Comparison of ENCODE assay signal across 12 cellular contexts in the genomic region with DNA sequence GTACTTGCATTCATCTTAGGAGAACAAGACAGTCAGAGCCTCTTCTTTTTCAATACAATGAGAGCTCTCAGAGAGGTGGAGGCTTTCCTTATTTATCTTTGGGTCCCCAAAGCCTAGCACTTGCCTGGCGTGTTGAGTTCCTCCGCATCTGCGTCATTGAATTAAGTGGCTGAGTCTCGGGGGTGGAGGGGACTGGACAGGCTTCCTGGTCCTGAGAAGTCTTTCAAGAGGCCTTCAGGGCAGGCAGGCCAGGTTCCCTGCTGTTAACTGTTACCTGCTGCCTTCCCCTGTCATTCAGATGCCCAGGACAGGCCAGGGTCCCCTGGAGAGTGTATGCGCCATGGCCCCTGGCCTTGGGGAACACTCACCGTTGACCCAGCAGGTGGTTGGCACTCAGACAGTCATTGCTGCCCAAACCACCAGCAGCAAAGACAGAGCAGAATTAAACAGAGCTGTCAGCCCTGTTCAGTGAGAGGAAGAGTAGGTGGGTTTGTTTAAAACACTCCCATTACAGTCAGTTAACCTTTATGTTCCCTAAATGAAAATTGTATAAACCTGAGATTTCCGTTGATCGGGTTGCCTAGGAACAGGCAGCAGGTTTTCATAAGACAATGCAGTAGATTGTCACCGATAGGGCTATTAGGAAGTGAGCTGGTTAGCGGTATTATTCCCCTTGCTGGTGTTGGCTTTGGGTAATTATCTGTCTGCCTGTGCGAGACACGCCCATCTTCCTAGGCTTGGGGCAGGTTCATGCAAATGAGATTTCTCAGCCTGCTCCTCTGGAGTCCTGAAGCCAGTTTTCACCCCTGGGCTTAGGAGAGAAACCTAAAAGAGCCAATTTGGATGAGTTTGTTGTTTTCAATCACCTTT.
DNase-seq lines count a peak whose midpoint lies in the region; ATAC-seq, FAIRE-seq and TF ChIP-seq lines count a peak whose summit lies in the region.
"Had no signal": no experiment of that assay in that cellular context is flagged by ENCODE, and none has a peak within 500 bp of the region (broad histone marks: within the 10 kb centered on the region; RNA-seq: fewer than 3 reads in every experiment).

No MANE protein-coding gene starts in this region.

- 0 out of 3 replicates have a peak, but pooled peaks cover 2% of the 10 kb centered on the region for H3K4me1 ChIP-seq in A549
- H3K4me1 ChIP-seq in HEK293 (ENCODE audit: control insufficient read depth, insufficient read depth, low read length) = peaks cover 6% of the 10 kb centered on the region; the same call in 1 of the 2 replicates
- peaks cover 4% of the 10 kb centered on the region for H3K4me1 ChIP-seq in endodermal cell (ENCODE audit: control insufficient read depth, insufficient read depth, low read length)
- no peaks in the 10 kb centered on the region for H3K4me1 ChIP-seq in tibial nerve
- H3K4me1 ChIP-seq: SJSA1, transverse colon had no signal

- H3K9me3 ChIP-seq in A549 (peaks cover 9% of the 10 kb centered on the region), HEK293 (ENCODE audit: control insufficient read depth, insufficient read depth, low read depth, low read length) (no peaks in the 10 kb centered on the region), endodermal cell (ENCODE audit: control insufficient read depth, low read length) (peaks cover 13% of the 10 kb centered on the region), tibial nerve (peaks cover 0 to 4% (median 2%) of the 10 kb centered on the region in 4 donors)
- H3K9me3 ChIP-seq: adrenal gland, SJSA1, transverse colon had no signal

- peak overlapping the region; percentile 19 for H3K4me3 Mint-ChIP-seq in endodermal cell

- H3K27ac ChIP-seq in A549 = no peak overlapping the region
- no peak overlapping the region for H3K27ac ChIP-seq in HEK293 (ENCODE audit: extremely low read depth, low read depth, low read length)
- H3K27ac ChIP-seq in endodermal cell (ENCODE audit: low read depth, low read length) = no peak overlapping the region
- H3K27ac ChIP-seq in tibial nerve = no peak overlapping the region
- H3K27ac ChIP-seq: adrenal gland, heart left ventricle, SJSA1, transverse colon had no signal

- H3K36me3 ChIP-seq in HEK293 (ENCODE audit: control insufficient read depth in 2 of 2, insufficient read depth in 1 of 2, low read length in 2 of 2) = peaks cover 6 to 12% of the 10 kb centered on the region in 2 experiments; a peak in 2 of 3 replicates
- H3K36me3 ChIP-seq in endodermal cell (ENCODE audit: control insufficient read depth, insufficient read depth, low read length) = peaks cover 20% of the 10 kb centered on the region
- peaks cover 0 to 9% (median 0%) of the 10 kb centered on the region in 3 donors for H3K36me3 ChIP-seq in tibial nerve
- H3K36me3 ChIP-seq: heart left ventricle, SJSA1, transverse colon had no signal

- 92% methylated on average over 12 of the region's 12 CpGs for WGBS in A549 (ENCODE audit: missing lambda C conversion rate)
- 36 to 39% methylated on average over 4 to 7 of the region's 12 CpGs for WGBS in endodermal cell (ENCODE audit: insufficient coverage in 1 of 2, insufficient read length in 1 of 2), 2 experiments
- WGBS in tibial nerve, 2 donors = 79 to 85% methylated on average over 7 to 12 of the region's 12 CpGs

- peak overlapping the region; percentile 82 for H3K27ac Mint-ChIP-seq in endodermal cell

- peaks cover 8% of the 10 kb centered on the region for H3K9me3 Mint-ChIP-seq in endodermal cell

- no peak for ATAC-seq in A549
- ATAC-seq in Right ventricle myocardium superior (ENCODE audit: poor library complexity) = no peak
- ATAC-seq: heart left ventricle had no signal

- FAIRE-seq in A549 (lab: Jason Lieb, UNC) = peak; percentile 23

- POLR2A ChIA-PET in A549 (lab: Yijun Ruan, JAX) (no interaction called here), HEK293 (lab: Yijun Ruan, JAX) (no interaction called here)

- no peak for TF ChIP-seq RAD21 in A549 (conservative IDR thresholded peaks at IDR 0.05 in 1 of 2, IDR thresholded peaks at IDR 0.05 in 1 of 2)

- no peak overlapping the region for H3K4me2 ChIP-seq in A549

- no peak for TF ChIP-seq CTCF in A549 (IDR thresholded peaks at IDR 0.05)
- TF ChIP-seq CTCF in HEK293 (tag by site-specific recombination; IDR thresholded peaks at IDR 0.05) = no peak
- TF ChIP-seq CTCF in endodermal cell (conservative IDR thresholded peaks at IDR 0.05) = no peak
- TF ChIP-seq CTCF in tibial nerve (IDR thresholded peaks at IDR 0.05) = no peak

- CTCF ChIA-PET in A549 (lab: Yijun Ruan, JAX) (interaction anchor here (0.7 to 8.6 kb wide), 3 partner anchors 14 to 238 kb away, joined by 4 to 58 read pairs (median 7); no protein-coding TSS in a partner anchor), HEK293 (lab: Yijun Ruan, JAX) (interaction anchor here (1.2 to 1.7 kb wide), 2 partner anchors 15 to 59 kb away, joined by 6 to 8 read pairs; no protein-coding TSS in a partner anchor)

- H3K27me3 ChIP-seq in endodermal cell (ENCODE audit: control insufficient read depth, insufficient read depth, low read length, poor library complexity, severe bottlenecking) (no peaks in the 10 kb centered on the region), tibial nerve (no peaks in the 10 kb centered on the region)
- H3K27me3 ChIP-seq: adrenal gland, heart left ventricle, SJSA1, transverse colon had no signal

- intact Hi-C loops in Right ventricle myocardium superior (cut with DNase I) = no loop called here

- H3K9ac ChIP-seq in endodermal cell (ENCODE audit: extremely low read depth, low read length, poor library complexity, severe bottlenecking) = no peak overlapping the region

- peaks cover 22% of the 10 kb centered on the region for H3K36me3 Mint-ChIP-seq in endodermal cell (ENCODE audit: low read depth)

- TF ChIP-seq POLR2A in A549 (IDR thresholded peaks at IDR 0.05; ENCODE audit: low read length) (no peak), tibial nerve (IDR thresholded peaks at IDR 0.05) (no peak)

- TF ChIP-seq EP300 in A549 (IDR thresholded peaks at IDR 0.05) = no peak
- TF ChIP-seq EP300 in tibial nerve (IDR thresholded peaks at IDR 0.05) = no peak

- H3K4me3 ChIP-seq in A549 = no peak overlapping the region
- H3K4me3 ChIP-seq in HEK293 (ENCODE audit: low read depth, low read length) = no peak overlapping the region
- H3K4me3 ChIP-seq in endodermal cell (ENCODE audit: low read length) = no peak overlapping the region
- no peak overlapping the region for H3K4me3 ChIP-seq in tibial nerve
- H3K4me3 ChIP-seq: adrenal gland, heart left ventricle, SJSA1, transverse colon had no signal

- H3K27me3 Mint-ChIP-seq in endodermal cell (ENCODE audit: insufficient read depth) = no peaks in the 10 kb centered on the region

- peaks cover 32% of the 10 kb centered on the region for H3K4me1 Mint-ChIP-seq in endodermal cell

- DNase-seq in A549 (ENCODE audit: low read depth in 1 of 2, low spot score in 1 of 2) = no peak
- DNase-seq in NCI-H748 (lab: John Stamatoyannopoulos, UW; ENCODE audit: unreplicated experiment) = peak; percentile 99
- peak; percentile 91 for DNase-seq in endodermal cell
- DNase-seq in GOT3 (lab: John Stamatoyannopoulos, UW) = no peak
- DNase-seq in Right ventricle myocardium superior = no peak
- no peak for DNase-seq in foreskin melanocyte
- DNase-seq in tibial nerve (ENCODE audit: low spot score in 2 of 2) = no peak
- DNase-seq: heart left ventricle, transverse colon had no signal

TF ChIP-seq in A549, 52 proteins besides CTCF, POLR2A, EP300 and RAD21:
- TF ChIP-seq FOSL2 (IDR thresholded peaks at IDR 0.05) (no peak), FOSL2 (CRISPR knock-in tag; IDR thresholded peaks at IDR 0.05) (no peak), MAZ (IDR thresholded peaks at IDR 0.05; ENCODE audit: borderline replicate concordance, low read depth, low read length) (no peak)

TF ChIP-seq in HEK293, 187 proteins besides CTCF, POLR2A, EP300 and RAD21:
- no peak for TF ChIP-seq ZNF48 (tag by site-specific recombination; IDR thresholded peaks at IDR 0.05)
- 0 out of 2 replicates have a peak, but pooled peaks have one; percentile 20 for TF ChIP-seq IKZF3 (tag by site-specific recombination; IDR thresholded peaks at IDR 0.05)
- no peak for TF ChIP-seq ZNF426 (tag by site-specific recombination; IDR thresholded peaks at IDR 0.05)
- peak; percentile 72 for TF ChIP-seq ZIC2 (tag by site-specific recombination; IDR thresholded peaks at IDR 0.05)
- no peak for TF ChIP-seq ZFHX2 (tag by site-specific recombination; conservative IDR thresholded peaks at IDR 0.05)
- TF ChIP-seq ZNF658 (tag by site-specific recombination; IDR thresholded peaks at IDR 0.05) = no peak
- TF ChIP-seq TCF7L2 (IDR thresholded peaks at IDR 0.05; ENCODE audit: borderline replicate concordance, low read depth, low read length) = no peak
- TF ChIP-seq ZNF146 (tag by site-specific recombination; IDR thresholded peaks at IDR 0.05) = no peak
- TF ChIP-seq KLF9 (tag by site-specific recombination; IDR thresholded peaks at IDR 0.05; ENCODE audit: low read depth) = peak; percentile 65; the same call in 1 of the 2 replicates
- 0 out of 2 replicates have a peak, but pooled peaks have one; percentile 15 for TF ChIP-seq ZNF600 (tag by site-specific recombination; IDR thresholded peaks at IDR 0.05)
- TF ChIP-seq ZNF677 (tag by site-specific recombination; IDR thresholded peaks at IDR 0.05) = 0 out of 2 replicates have a peak, but pooled peaks have one; percentile 8
TF ChIP-seq in HEK293: peak in this region for 5.

Comparison
In these comparisons a context has a peak if more than half of its experiments do, and no peak if none do; other contexts are left out.
1. DNase-seq: peak in NCI-H748 (single experiment) and endodermal cell (single experiment); none in A549 (0 of 2), GOT3 (single experiment), Right ventricle myocardium superior (single experiment), foreskin melanocyte (single experiment) and tibial nerve (0 of 2).